ENCODE assay signal across 14 cellular contexts in genomic region chr3:197958346-197958745, GRCh38. TPM values are rescaled to one million over a fixed set of nuclear protein-coding genes. Genes with fewer than 3 reads are reported as not detected.
A peak's percentile ranks its signal among the peaks of the same experiment; 100 is the strongest.
DNase-seq lines count a peak whose midpoint lies in the region; ATAC-seq and TF ChIP-seq lines count a peak whose summit lies in the region.
"Had no signal": no experiment of that assay in that cellular context is flagged by ENCODE, and none has a peak within 500 bp of the region (broad histone marks: within the 10 kb centered on the region; RNA-seq: fewer than 3 reads in every experiment).

No MANE protein-coding gene starts in this region.

- H3K9me3 ChIP-seq in Panc1 (ENCODE audit: control insufficient read depth, insufficient read depth, low read depth, low read length) (no peaks in the 10 kb centered on the region), esophagus squamous epithelium (no peaks in the 10 kb centered on the region), stomach (no peaks in the 10 kb centered on the region), PC-3 (ENCODE audit: low read length) (no peaks in the 10 kb centered on the region), uterus (no peaks in the 10 kb centered on the region)
- H3K9me3 ChIP-seq: BLaER1 treated with 17β-estradiol and CSF1 and Interleukin-3, amounts not matched to agents 10 nM and 100 nM; heart left ventricle had no signal

- TF ChIP-seq POLR2A in esophagus squamous epithelium (IDR thresholded peaks at IDR 0.05) (no peak), stomach (IDR thresholded peaks at IDR 0.05) (no peak), uterus (IDR thresholded peaks at IDR 0.05) (no peak)

- no peaks in the 10 kb centered on the region for H3K9me2 ChIP-seq in PC-3 (replicated peaks; ENCODE audit: low read length)

- no peak for TF ChIP-seq EP300 in stomach (IDR thresholded peaks at IDR 0.05)

- ATAC-seq in activated T-cell treated with anti-CD3 and anti-CD28 coated beads, Interleukin-2, amount 50 U/mL, for 72 hours (replicated peaks in 1 of 2) = no peak
- ATAC-seq in Panc1 (no peak), PC-3 (no peak)
- ATAC-seq: GM12878, heart left ventricle had no signal

- in situ Hi-C loops in Panc1 (cut with HindIII; ENCODE audit: low pct_unique_long_range_greater_than_20kb, low sequenced_read_pairs) = no loop called here

- TF ChIP-seq CTCF in Panc1 (IDR thresholded peaks at IDR 0.05) = no peak
- TF ChIP-seq CTCF in esophagus squamous epithelium (IDR thresholded peaks at IDR 0.05) = no peak
- TF ChIP-seq CTCF in stomach (IDR thresholded peaks at IDR 0.05) = no peak
- no peak for TF ChIP-seq CTCF in PC-3 (conservative IDR thresholded peaks at IDR 0.05; ENCODE audit: low read depth, low read length)
- TF ChIP-seq CTCF in uterus (IDR thresholded peaks at IDR 0.05) = no peak

- H3K4me3 Mint-ChIP-seq in activated T-cell treated with anti-CD3 and anti-CD28 coated beads, Interleukin-2, amount 50 U/mL, for 72 hours = peak overlapping the region; percentile 89 to 94

- H3K27me3 ChIP-seq in Panc1 (ENCODE audit: control insufficient read depth, insufficient read depth, low read length) (no peaks in the 10 kb centered on the region), esophagus squamous epithelium (no peaks in the 10 kb centered on the region), stomach (no peaks in the 10 kb centered on the region), PC-3 (ENCODE audit: low read length) (no peaks in the 10 kb centered on the region), uterus (no peaks in the 10 kb centered on the region)
- H3K27me3 ChIP-seq: BLaER1 treated with 17β-estradiol and CSF1 and Interleukin-3, amounts not matched to agents 10 nM and 100 nM; heart left ventricle had no signal

- H3K27me3 Mint-ChIP-seq in activated T-cell treated with anti-CD3 and anti-CD28 coated beads, Interleukin-2, amount 50 U/mL, for 72 hours (ENCODE audit: low read depth) = no peaks in the 10 kb centered on the region

- DNase-seq in activated T-cell treated with anti-CD3 and anti-CD28 coated beads, Interleukin-2, amount 50 U/mL, for 72 hours = no peak
- DNase-seq in activated T-cell treated with anti-CD3 and anti-CD28 coated beads, Interleukin-2, amount 50 U/mL, for 1 hour = no peak
- DNase-seq in Panc1 (ENCODE audit: low read depth, low spot score) (no peak), esophagus squamous epithelium (lab: John Stamatoyannopoulos, UW) (no peak), stomach (no peak), PC-3 (no peak), uterus (no peak), NCI-H2029 treated with DMSO at 0.1 percent for 48 hours (lab: John Stamatoyannopoulos, UW) (no peak)
- DNase-seq: activated gamma-delta T cell; heart left ventricle; midbrain; stimulated activated naive CD4-positive, alpha-beta T cell had no signal

- peak overlapping the region; percentile 5 for H3K27ac Mint-ChIP-seq in activated T-cell treated with anti-CD3 and anti-CD28 coated beads, Interleukin-2, amount 50 U/mL, for 72 hours

- CTCF ChIA-PET in Panc1 (lab: Charles Lee) (no interaction called here), PC-3 (lab: Charles Lee) (no interaction called here)

- no peak overlapping the region for H2AFZ ChIP-seq in PC-3 (ENCODE audit: low read length)

- H3K4me3 ChIP-seq in Panc1 (ENCODE audit: low read depth in 2 of 2, low read length in 2 of 2) = peak overlapping the region; percentile 69 to 94
- H3K4me3 ChIP-seq in esophagus squamous epithelium = no peak overlapping the region
- no peak overlapping the region for H3K4me3 ChIP-seq in stomach
- H3K4me3 ChIP-seq in PC-3 (ENCODE audit: low read length) = no peak overlapping the region
- no peak overlapping the region for H3K4me3 ChIP-seq in uterus

- no peak overlapping the region for H3K9ac ChIP-seq in PC-3 (ENCODE audit: low read length)
- H3K9ac ChIP-seq: BLaER1 treated with 17β-estradiol and CSF1 and Interleukin-3, amounts not matched to agents 10 nM and 100 nM had no signal

- BruUV-seq in Panc1 (replicated peaks; lab: Mats Ljungman, UMichigan) = no TSS peak
- BruUV-seq in PC-3 (replicated peaks; lab: Mats Ljungman, UMichigan) = no TSS peak

- H3K36me3 ChIP-seq in Panc1 (ENCODE audit: control insufficient read depth, insufficient read depth, low read length) (peaks cover 11% of the 10 kb centered on the region), esophagus squamous epithelium (peaks cover 20 to 37% (median 27%) of the 10 kb centered on the region in 3 donors), stomach (peaks cover 33 to 39% (median 37%) of the 10 kb centered on the region in 4 donors), PC-3 (ENCODE audit: low read depth, low read length) (peaks cover 35% of the 10 kb centered on the region), uterus (no peaks in the 10 kb centered on the region)

- intact Hi-C loops in Panc1 (cut with micrococcal nuclease; ENCODE audit: unreplicated experiment) (no loop called here), esophagus squamous epithelium (cut with DNase I) (no loop called here), stomach (cut with DNase I; ENCODE audit: low total_unique reads) (no loop called here), PC-3 (cut with micrococcal nuclease) (no loop called here), uterus (cut with DNase I; ENCODE audit: low total_unique reads) (no loop called here)

- POLR2A ChIA-PET in Panc1 (lab: Charles Lee) = no interaction called here
- POLR2A ChIA-PET in PC-3 (lab: Charles Lee; ENCODE audit: unreplicated experiment) = no interaction called here

- WGBS in esophagus squamous epithelium, 2 donors = 90 to 92% methylated on average over 4 of the region's 4 CpGs
- WGBS in stomach, 5 donors = 89 to 96% (median 93%) methylated on average over 4 of the region's 4 CpGs

- H3K79me2 ChIP-seq in PC-3 (ENCODE audit: low read length) = peaks cover 20% of the 10 kb centered on the region

- H3K27ac ChIP-seq in Panc1 (ENCODE audit: low read length) (peak overlapping the region; percentile 99), esophagus squamous epithelium (peak overlapping the region in 3 of 4 donors; percentile 31 to 89 (median 80)), stomach (peak overlapping the region in 4 of 5 donors; percentile 67 to 89 (median 86)), PC-3 (ENCODE audit: low read length) (no peak overlapping the region), uterus (no peak overlapping the region)

- H3K4me1 Mint-ChIP-seq in activated T-cell treated with anti-CD3 and anti-CD28 coated beads, Interleukin-2, amount 50 U/mL, for 72 hours (ENCODE audit: low read depth) = peaks cover 73% of the 10 kb centered on the region

- peaks cover 31% of the 10 kb centered on the region for H3F3A ChIP-seq in PC-3 (ENCODE audit: low read length, unreplicated experiment)

- no peak overlapping the region for H3K4me2 ChIP-seq in PC-3 (ENCODE audit: low read length)

- H3K36me3 Mint-ChIP-seq in activated T-cell treated with anti-CD3 and anti-CD28 coated beads, Interleukin-2, amount 50 U/mL, for 72 hours (ENCODE audit: insufficient read depth in 2 of 2) = peaks cover 9 to 30% of the 10 kb centered on the region in 2 donors

- H3K4me1 ChIP-seq in Panc1 (ENCODE audit: control insufficient read depth, insufficient read depth, low read length) = peaks cover 52% of the 10 kb centered on the region
- peaks cover 23 to 60% (median 26%) of the 10 kb centered on the region in 3 donors for H3K4me1 ChIP-seq in esophagus squamous epithelium
- peaks cover 27 to 67% (median 51%) of the 10 kb centered on the region in 4 donors for H3K4me1 ChIP-seq in stomach
- peaks cover 23% of the 10 kb centered on the region for H3K4me1 ChIP-seq in PC-3 (ENCODE audit: insufficient read depth, low read length)
- H3K4me1 ChIP-seq in uterus = peaks cover under 1 to 4% of the 10 kb centered on the region in 2 donors

- H4K20me1 ChIP-seq in PC-3 (ENCODE audit: low read length) = peaks cover 26% of the 10 kb centered on the region

- H3K9me3 Mint-ChIP-seq in activated T-cell treated with anti-CD3 and anti-CD28 coated beads, Interleukin-2, amount 50 U/mL, for 72 hours = no peaks in the 10 kb centered on the region

RNA-seq across cellular contexts. Expression of gene LMLN, which starts 1.7 kb away (rescaled TPM):
- 1 to 10 TPM; 5.4 to 6.5 TPM for total RNA-seq in activated T-cell treated with anti-CD3 and anti-CD28 coated beads, Interleukin-2, amount 50 U/mL, for 72 hours
- total RNA-seq in Panc1 (2021; ENCODE audit: unreplicated experiment) (21.8 TPM), esophagus squamous epithelium (1 to 10 TPM; 3.5 to 5.2 (median 4.4) TPM), stomach (10 to 100 TPM in 2 of 5 donors, 1 to 10 TPM in 3; 1.4 to 13.8 (median 5.8) TPM), PC-3 (2014; rRNA removed) (3.7 and 7.5 TPM in 2 replicates), uterus (10 to 100 TPM in 1 of 4 donors, 1 to 10 TPM in 2, under 1 TPM in 1; 0.77 to 11.3 (median 6.8) TPM)
- polyA plus RNA-seq in Panc1 (2012; ENCODE audit: insufficient read length) = 7.1 TPM
- 1 to 10 TPM in 1 of 3 donors, under 1 TPM in 2; 0.15 to 1.7 (median 0.75) TPM for polyA plus RNA-seq in stomach

RNA-seq across cellular contexts. Expression of gene RPL35A, which starts 8.4 kb away (rescaled TPM):
- total RNA-seq in activated T-cell treated with anti-CD3 and anti-CD28 coated beads, Interleukin-2, amount 50 U/mL, for 72 hours = 1,000 to 10,000 TPM; 1,788 to 1,874 TPM
- total RNA-seq in Panc1 (2021; ENCODE audit: unreplicated experiment) (1,025 TPM), esophagus squamous epithelium (100 to 1,000 TPM; 495 to 880 (median 705) TPM), stomach (100 to 1,000 TPM in 4 of 5 donors, 10 to 100 TPM in 1; 30.4 to 935 (median 568) TPM), PC-3 (2014; rRNA removed) (766 and 875 TPM in 2 replicates), uterus (1,000 to 10,000 TPM in 3 of 4 donors, 100 to 1,000 TPM in 1; 632 to 3,558 (median 1,624) TPM)
- polyA plus RNA-seq in Panc1 (2012; ENCODE audit: insufficient read length) = 981 TPM
- polyA plus RNA-seq in stomach = 1,000 to 10,000 TPM; 2,089 to 2,972 (median 2,364) TPM

Comparison
In these comparisons a context has a peak if more than half of its experiments do, and no peak if none do; other contexts are left out.
1. H3K27ac ChIP-seq: peak in Panc1 (single experiment), esophagus squamous epithelium (3 of 4) and stomach (4 of 5); none in PC-3 (single experiment) and uterus (0 of 2).
2. H3K4me3 ChIP-seq: peak in Panc1 (2 of 2); none in esophagus squamous epithelium (0 of 4), stomach (0 of 4), PC-3 (single experiment) and uterus (0 of 2).